7 cellular contexts compared by ENCODE assay signal in genomic region chr11:45804806-45805304, GRCh38. TPM values are rescaled to one million over a fixed set of nuclear protein-coding genes. Genes with fewer than 3 reads are reported as not detected.
DNase-seq lines count a peak whose midpoint lies in the region; ATAC-seq and TF ChIP-seq lines count a peak whose summit lies in the region.

TSS of gene SLC35C1 (plus strand) at chr11:45805149. CDS start at chr11:45805802, 653 bp downstream.

- under 1% methylated on average over 45 of the region's 45 CpGs for whole genome bisulfite sequencing in right cardiac atrium

- no peaks in the 10 kb centered on the region for H3K9me3 ChIP-seq in ascending aorta
- no peaks in the 10 kb centered on the region for H3K9me3 ChIP-seq in right cardiac atrium (ENCODE audit: control insufficient read depth, low read length)

- H3K27me3 ChIP-seq in ascending aorta, result no peaks in the 10 kb centered on the region
- no peaks in the 10 kb centered on the region for H3K27me3 ChIP-seq in right cardiac atrium (ENCODE audit: control insufficient read depth, insufficient read depth)

- H3K36me3 ChIP-seq in ascending aorta, result peaks cover 0 to 10% of the 10 kb centered on the region in 2 donors

- ATAC-seq in GM18498 (IDR thresholded peaks at IDR 0.05; ENCODE audit: unreplicated experiment) (peak; percentile 96), HG02885 (IDR thresholded peaks at IDR 0.05; ENCODE audit: poor library complexity, unreplicated experiment) (peak; percentile 94), right cardiac atrium (peak; percentile 95 to 97)

- DNase-seq in NCI-H187 treated with DMSO at 0.1 percent for 48 hours (lab: John Stamatoyannopoulos, UW) (peak; percentile 80), ascending aorta (ENCODE audit: low spot score in 2 of 2) (peak; percentile 89 to 98), right cardiac atrium (peak; percentile 98 to 99 (median 99)), renal cortical epithelial cell (ENCODE audit: low read depth) (peak; percentile 81)

- intact Hi-C loops in T-helper 2 cell treated with Interferon-gamma antibody and Interleukin-4, amounts not matched to agents 100 ng/mL and 5 ng/mL, for 36 hours (cut with micrococcal nuclease), result loop anchor here (1.0 to 10.0 kb wide), 7 partner anchors 34 to 1240 kb away; partner anchors contain the start of genes CD82, CKAP5, CRY2 and PHF21A
- intact Hi-C loops in ascending aorta (cut with DNase I), result loop anchor here (1.0 to 10.0 kb wide), 4 partner anchors 34 to 860 kb away; partner anchors contain the start of genes CRY2 and PEX16
- intact Hi-C loops in right cardiac atrium (cut with DNase I), result no loop called here

- H3K4me3 ChIP-seq in ascending aorta (peak within 1 kb of the TSS; percentile 89 to 99), right cardiac atrium (ENCODE audit: low read length) (peak within 1 kb of the TSS; percentile 76)

- TF ChIP-seq CTCF in ascending aorta (IDR thresholded peaks at IDR 0.05), result peak in 2 of 3 experiments; percentile 4 to 14

- H3K27ac ChIP-seq in ascending aorta, result peak within 1 kb of the TSS; percentile 84 to 90
- peak within 1 kb of the TSS; percentile 71 for H3K27ac ChIP-seq in right cardiac atrium (ENCODE audit: low read length)

- H3K4me1 ChIP-seq in ascending aorta (peaks cover 9 to 29% of the 10 kb centered on the region in 2 donors), right cardiac atrium (ENCODE audit: control insufficient read depth, insufficient read depth, low read length) (peaks cover 15% of the 10 kb centered on the region)

RNA-seq across cellular contexts. Expression of gene SLC35C1, which starts in this region (rescaled TPM):
- 21.7 and 22.5 TPM in 2 replicates for total RNA-seq in T-helper 2 cell treated with Interferon-gamma antibody and Interleukin-4, amounts not matched to agents 100 ng/mL and 5 ng/mL, for 36 hours
- total RNA-seq in ascending aorta (47.7 TPM), right cardiac atrium (10 to 100 TPM in 1 of 4 donors, 1 to 10 TPM in 3; 7.6 to 11.4 (median 9.0) TPM), renal cortical epithelial cell (14.9 and 17.9 TPM in 2 replicates)
- polyA plus RNA-seq in right cardiac atrium, result 7.3 TPM

Comparison
In these comparisons a context has a peak if more than half of its experiments do, and no peak if none do; other contexts are left out.
1. Peak in every context shown above with its lines: DNase-seq, ATAC-seq, H3K4me3 ChIP-seq and H3K27ac ChIP-seq.
2. intact Hi-C loops: an anchor here in T-helper 2 cell treated with Interferon-gamma antibody and Interleukin-4, amounts not matched to agents 100 ng/mL and 5 ng/mL, for 36 hours (1.0 to 10.0 kb wide) and ascending aorta (1.0 to 10.0 kb wide); none called in right cardiac atrium.